28 cellular contexts compared by ENCODE assay signal in the genomic region with DNA sequence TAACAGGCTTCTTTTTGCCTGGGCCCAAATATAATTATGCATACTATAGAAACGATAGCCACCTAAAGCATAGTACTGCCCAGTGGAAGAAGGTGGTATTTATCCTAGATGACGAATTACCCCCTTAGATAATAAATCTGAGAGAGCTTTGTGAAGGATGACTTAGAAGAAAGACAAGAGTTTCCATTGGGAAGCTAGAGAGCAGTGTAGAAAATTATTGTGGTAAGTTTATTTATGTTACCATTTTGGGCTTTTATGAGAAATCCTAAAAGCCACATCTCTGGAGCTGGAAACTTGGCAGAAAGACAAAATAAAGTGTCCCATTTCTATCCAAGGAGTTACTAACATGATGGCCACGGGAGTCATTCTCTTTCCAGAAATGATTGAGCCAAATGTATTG.
"Had no signal": no experiment of that assay in that cellular context is flagged by ENCODE, and none has a peak within 500 bp of the region (broad histone marks: within the 10 kb centered on the region; RNA-seq: fewer than 3 reads in every experiment).

No MANE protein-coding gene starts in this region.

- H3K9me3 ChIP-seq: lower lobe of right lung, pancreas, prostate gland, stomach, testis, tibial artery, upper lobe of right lung had no signal

- H3K36me3 ChIP-seq: left lung, lower lobe of right lung, pancreas, prostate gland, stomach, tibial artery, upper lobe of right lung had no signal

- ATAC-seq: left colon; left lung; lower lobe of right lung; natural killer cell; pancreas; right cardiac atrium; sciatic nerve; stimulated activated naive B cell treated with anti-CD40 and anti-IgM and Interleukin-4, amounts not matched to agents 10 μg/mL and 1 μg/mL and 100 μg/mL, for 72 hours; stimulated activated naive CD8-positive, alpha-beta T cell treated with anti-CD3 and anti-CD28 coated beads, Interleukin-15, Interleukin-2, amounts not matched to agents 100 U/mL and 50 U/mL, for 24 hours; upper lobe of right lung had no signal

- H3K4me1 ChIP-seq: left lung, lower lobe of right lung, pancreas, prostate gland, stomach, testis, upper lobe of right lung had no signal

- H3K27ac ChIP-seq: left lung, lower lobe of right lung, pancreas, prostate gland, skin epidermis, stomach, testis, upper lobe of right lung had no signal

- H3K4me3 ChIP-seq: left lung, lower lobe of right lung, pancreas, prostate gland, skin epidermis, stomach, testis, tibial artery, upper lobe of right lung had no signal

- DNase-seq: hippocampal formation; immature natural killer cell; kidney; left colon; left lung; lower lobe of right lung; mammary epithelial cell; mesendoderm; naive B cell; natural killer cell; pancreas; posterior cingulate gyrus; retina; right cardiac atrium; stimulated activated CD4-positive, alpha-beta T cell treated with anti-CD3 and anti-CD28 coated beads, Interleukin-12 subunit alpha, Interleukin-12 subunit beta, amount 100 ng/mL, for 4 hours; stimulated activated CD4-positive, alpha-beta T cell treated with anti-CD3 and anti-CD28 coated beads, Interleukin-15, amount 100 ng/mL, for 24 hours; stimulated activated CD4-positive, alpha-beta T cell treated with anti-CD3 and anti-CD28 coated beads, Interleukin-2, amount 100 ng/mL, for 24 hours; stimulated activated CD4-positive, alpha-beta T cell treated with anti-CD3 and anti-CD28 coated beads, Interleukin-4, amount 100 ng/mL, for 1 hour; stimulated activated naive B cell treated with anti-CD40 and anti-IgM and Interleukin-4, amounts not matched to agents 10 μg/mL and 1 μg/mL and 100 μg/mL, for 72 hours; stimulated activated naive CD8-positive, alpha-beta T cell treated with anti-CD3 and anti-CD28 coated beads, Interleukin-15, Interleukin-2, amounts not matched to agents 100 U/mL and 50 U/mL, for 24 hours; stomach; testis; tibial artery; trophoblast cell; upper lobe of right lung had no signal

- H3K27me3 ChIP-seq: left lung, pancreas, stomach, testis, tibial artery, upper lobe of right lung had no signal
